12 cellular contexts compared by ENCODE assay signal in genomic region chr12:67541625-67541991, GRCh38.
DNase-seq lines count a peak whose midpoint lies in the region; ATAC-seq and TF ChIP-seq lines count a peak whose summit lies in the region.
"Had no signal": no experiment of that assay in that cellular context is flagged by ENCODE, and none has a peak within 500 bp of the region (broad histone marks: within the 10 kb centered on the region; RNA-seq: fewer than 3 reads in every experiment).

No MANE protein-coding gene starts in this region.

- H3K27ac ChIP-seq in parathyroid adenoma (no peak overlapping the region), vagina (no peak overlapping the region)
- H3K27ac ChIP-seq: GM23248 had no signal

- H3K4me1 ChIP-seq in parathyroid adenoma (peaks cover 10% of the 10 kb centered on the region), vagina (no peaks in the 10 kb centered on the region)

- H2AFZ ChIP-seq in parathyroid adenoma, result peak overlapping the region; percentile 40
- H2AFZ ChIP-seq: GM23248 had no signal

- intact Hi-C loops in vagina (cut with DNase I), result no loop called here

- H3K9ac ChIP-seq in parathyroid adenoma, result no peak overlapping the region
- H3K9ac ChIP-seq: GM23248 had no signal

- TF ChIP-seq CTCF in parathyroid adenoma (IDR thresholded peaks at IDR 0.05), result no peak
- no peak for TF ChIP-seq CTCF in vagina (IDR thresholded peaks at IDR 0.05)

- no peaks in the 10 kb centered on the region for H3K27me3 ChIP-seq in parathyroid adenoma (ENCODE audit: control insufficient read depth, insufficient read depth, low read length)
- H3K27me3 ChIP-seq in vagina, result no peaks in the 10 kb centered on the region

- H3K36me3 Mint-ChIP-seq in activated T-cell treated with anti-CD3 and anti-CD28 coated beads, Interleukin-2, amount 50 U/mL, for 72 hours (ENCODE audit: insufficient read depth in 2 of 2), result no peaks in the 10 kb centered on the region
- no peaks in the 10 kb centered on the region for H3K36me3 Mint-ChIP-seq in activated T-cell treated with anti-CD3 and anti-CD28 coated beads, Interleukin-2, amount 50 U/mL, for 24 hours (ENCODE audit: low read depth)

- no peak overlapping the region for H3K27ac Mint-ChIP-seq in activated T-cell treated with anti-CD3 and anti-CD28 coated beads, Interleukin-2, amount 50 U/mL, for 72 hours
- no peak overlapping the region for H3K27ac Mint-ChIP-seq in activated T-cell treated with anti-CD3 and anti-CD28 coated beads, Interleukin-2, amount 50 U/mL, for 24 hours

- no peaks in the 10 kb centered on the region for H3K36me3 ChIP-seq in parathyroid adenoma (ENCODE audit: control insufficient read depth, insufficient read depth, low read length)
- H3K36me3 ChIP-seq in vagina, result no peaks in the 10 kb centered on the region

- H3K9me3 Mint-ChIP-seq in activated T-cell treated with anti-CD3 and anti-CD28 coated beads, Interleukin-2, amount 50 U/mL, for 72 hours, result no peaks in the 10 kb centered on the region
- no peaks in the 10 kb centered on the region for H3K9me3 Mint-ChIP-seq in activated T-cell treated with anti-CD3 and anti-CD28 coated beads, Interleukin-2, amount 50 U/mL, for 24 hours

- no peak overlapping the region for H3K4me2 ChIP-seq in parathyroid adenoma (ENCODE audit: low read length)

- H3K27me3 Mint-ChIP-seq in activated T-cell treated with anti-CD3 and anti-CD28 coated beads, Interleukin-2, amount 50 U/mL, for 72 hours (ENCODE audit: low read depth), result no peaks in the 10 kb centered on the region
- no peaks in the 10 kb centered on the region for H3K27me3 Mint-ChIP-seq in activated T-cell treated with anti-CD3 and anti-CD28 coated beads, Interleukin-2, amount 50 U/mL, for 24 hours

- no peaks in the 10 kb centered on the region for H3K9me3 ChIP-seq in parathyroid adenoma (ENCODE audit: control insufficient read depth, low read length)
- H3K9me3 ChIP-seq in vagina, result no peaks in the 10 kb centered on the region

- H3K4me3 ChIP-seq in parathyroid adenoma (ENCODE audit: low read depth, low read length), result no peak overlapping the region
- H3K4me3 ChIP-seq in vagina, result no peak overlapping the region
- H3K4me3 ChIP-seq: GM23248 had no signal

- ATAC-seq in activated T-cell treated with anti-CD3 and anti-CD28 coated beads, Interleukin-2, amount 50 U/mL, for 72 hours (replicated peaks in 1 of 2), result no peak
- ATAC-seq in HG03025 (IDR thresholded peaks at IDR 0.05; ENCODE audit: low FRiP score, unreplicated experiment) (peak; percentile 38), GM19328 (IDR thresholded peaks at IDR 0.05; ENCODE audit: unreplicated experiment) (no peak)

- peaks cover 19% of the 10 kb centered on the region for H3K4me1 Mint-ChIP-seq in activated T-cell treated with anti-CD3 and anti-CD28 coated beads, Interleukin-2, amount 50 U/mL, for 72 hours (ENCODE audit: low read depth)
- H3K4me1 Mint-ChIP-seq in activated T-cell treated with anti-CD3 and anti-CD28 coated beads, Interleukin-2, amount 50 U/mL, for 24 hours (ENCODE audit: low read depth), result peaks cover 33% of the 10 kb centered on the region

- no peaks in the 10 kb centered on the region for H3K79me2 ChIP-seq in parathyroid adenoma

- H3K4me3 Mint-ChIP-seq in activated T-cell treated with anti-CD3 and anti-CD28 coated beads, Interleukin-2, amount 50 U/mL, for 72 hours, result peak overlapping the region; percentile 1 to 35
- H3K4me3 Mint-ChIP-seq in activated T-cell treated with anti-CD3 and anti-CD28 coated beads, Interleukin-2, amount 50 U/mL, for 24 hours, result no peak overlapping the region

- no peak for DNase-seq in activated T-cell treated with anti-CD3 and anti-CD28 coated beads, Interleukin-2, amount 50 U/mL, for 72 hours
- no peak for DNase-seq in activated T-cell treated with anti-CD3 and anti-CD28 coated beads, Interleukin-2, amount 50 U/mL, for 24 hours
- peak; percentile 8 for DNase-seq in NCI-H774 (lab: John Stamatoyannopoulos, UW)
- DNase-seq in vagina (ENCODE audit: extremely low spot score in 2 of 2), result no peak
- DNase-seq in ecto neural progenitor cell (ENCODE audit: low spot score), result no peak
- DNase-seq: foreskin melanocyte, NCI-H1930, SW 1271 had no signal

- no peak for TF ChIP-seq POLR2A in vagina (IDR thresholded peaks at IDR 0.05)
